In genomic region chr4:102826890-102827673, GRCh38 we compare ENCODE assay signal across 8 cellular contexts. TPM values are rescaled to one million over a fixed set of nuclear protein-coding genes. Genes with fewer than 3 reads are reported as not detected.
DNase-seq lines count a peak whose midpoint lies in the region; ATAC-seq, FAIRE-seq and TF ChIP-seq lines count a peak whose summit lies in the region.

Gene UBE2D3, minus strand, starts transcription at chr4:102827551. Its CDS starts 1,043 bp downstream, at chr4:102826508.

- no peaks in the 10 kb centered on the region for H3K9me3 ChIP-seq in kidney (ENCODE audit: control insufficient read depth in 1 of 2, low read length in 2 of 2)

- intact Hi-C loops in kidney (cut with DNase I), result no loop called here

- peak within 1 kb of the TSS; percentile 80 for H3K4me3 ChIP-seq in AG09309 (ENCODE audit: control insufficient read depth, low read depth, low read length)
- peak within 1 kb of the TSS; percentile 82 to 99 for H3K4me3 ChIP-seq in kidney (ENCODE audit: low read length in 2 of 2)

- H3K36me3 ChIP-seq in kidney (ENCODE audit: control insufficient read depth in 1 of 2, insufficient read depth in 2 of 2, low read length in 2 of 2), result peaks cover 4 to 8% of the 10 kb centered on the region in 2 donors

- no peak for FAIRE-seq in kidney (lab: Jason Lieb, UNC)

- peak within 1 kb of the TSS; percentile 100 for H3K27ac ChIP-seq in kidney (ENCODE audit: low read depth in 2 of 2, low read length in 2 of 2)

- ATAC-seq in GM18909 (IDR thresholded peaks at IDR 0.05; ENCODE audit: poor library complexity, unreplicated experiment) (peak; percentile 36), HG03196 (IDR thresholded peaks at IDR 0.05; ENCODE audit: unreplicated experiment) (peak; percentile 29)

- TF ChIP-seq CTCF in AG09309 (IDR thresholded peaks at IDR 0.05; ENCODE audit: control insufficient read depth, insufficient read depth, low read depth, low read length, missing control alignments) (no peak), kidney (IDR thresholded peaks at IDR 0.05; ENCODE audit: borderline replicate concordance, extremely low read depth, insufficient read depth) (peak; percentile 0)

- peaks cover 7 to 31% of the 10 kb centered on the region in 2 donors for H3K4me1 ChIP-seq in kidney (ENCODE audit: control insufficient read depth in 1 of 2, insufficient read depth in 1 of 2, low read depth in 1 of 2, low read length in 2 of 2)

- peak within 1 kb of the TSS; percentile 97 to 99 for H3K9ac ChIP-seq in kidney (ENCODE audit: low read length in 2 of 2)

- DNase-seq in AG09309 (ENCODE audit: low read depth), result peak; percentile 92
- peak; percentile 85 for DNase-seq in NCI-H345 treated with DMSO at 0.1 percent for 48 hours (lab: John Stamatoyannopoulos, UW; ENCODE audit: unreplicated experiment)
- DNase-seq in activated CD4-positive, CD25-positive, alpha-beta regulatory T cell treated with anti-CD3 and anti-CD28 coated beads, Interleukin-2, amount 50 U/mL, for 16 hours (ENCODE audit: low read depth, low spot score), result peak; percentile 86
- DNase-seq in cerebellar cortex (ENCODE audit: low spot score), result peak; percentile 81
- peak; percentile 99 for DNase-seq in kidney
- DNase-seq in stimulated activated CD4-positive, alpha-beta T cell treated with anti-CD3 and anti-CD28 coated beads, Interleukin-15, amount 100 ng/mL, for 24 hours, result peak; percentile 95

RNA-seq across cellular contexts. Expression of gene UBE2D3, which starts in this region (rescaled TPM):
- total RNA-seq in kidney, result 262 TPM
- polyA plus RNA-seq in kidney (ENCODE audit: insufficient read depth, low read depth, low replicate concordance), result 173 TPM

Comparison
In these comparisons a context has a peak if more than half of its experiments do, and no peak if none do; other contexts are left out.
1. Peak in every context shown above with its lines: DNase-seq, ATAC-seq, H3K4me3 ChIP-seq and H3K27ac ChIP-seq.